25 cellular contexts compared by ENCODE assay signal in the genomic region with DNA sequence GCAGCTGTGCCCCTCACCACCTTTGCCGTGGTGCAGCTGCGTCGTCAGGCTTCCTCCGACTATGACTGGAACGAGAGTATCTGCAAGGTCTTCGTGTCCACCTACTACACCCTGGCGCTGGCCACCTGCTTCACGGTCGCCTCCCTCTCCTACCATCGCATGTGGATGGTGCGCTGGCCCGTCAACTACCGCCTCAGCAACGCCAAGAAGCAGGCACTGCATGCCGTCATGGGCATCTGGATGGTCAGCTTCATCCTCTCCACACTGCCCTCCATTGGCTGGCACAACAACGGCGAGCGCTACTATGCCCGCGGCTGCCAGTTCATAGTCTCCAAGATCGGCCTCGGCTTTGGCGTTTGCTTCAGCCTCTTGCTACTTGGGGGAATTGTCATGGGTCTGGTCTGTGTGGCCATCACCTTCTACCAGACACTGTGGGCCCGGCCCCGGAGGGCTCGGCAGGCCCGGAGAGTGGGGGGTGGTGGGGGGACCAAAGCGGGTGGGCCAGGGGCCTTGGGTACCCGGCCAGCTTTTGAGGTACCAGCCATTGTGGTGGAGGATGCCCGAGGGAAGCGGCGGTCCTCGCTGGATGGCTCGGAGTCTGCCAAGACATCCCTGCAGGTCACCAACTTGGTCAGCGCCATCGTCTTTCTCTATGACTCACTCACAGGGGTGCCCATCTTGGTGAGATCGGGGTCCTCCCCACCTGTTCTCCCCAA. TPM values are rescaled to one million over a fixed set of nuclear protein-coding genes. Genes with fewer than 3 reads are reported as not detected.
DNase-seq lines count a peak whose midpoint lies in the region; FAIRE-seq and TF ChIP-seq lines count a peak whose summit lies in the region.
"Had no signal": no experiment of that assay in that cellular context is flagged by ENCODE, and none has a peak within 500 bp of the region (broad histone marks: within the 10 kb centered on the region; RNA-seq: fewer than 3 reads in every experiment).

No MANE protein-coding gene starts in this region.

- no peak overlapping the region for H3K14ac ChIP-seq in H1 (ENCODE audit: insufficient read length)

- H3K9me3 Mint-ChIP-seq in neural crest cell (no peaks in the 10 kb centered on the region), chondrocyte (ENCODE audit: low read depth) (no peaks in the 10 kb centered on the region)
- H3K9me3 Mint-ChIP-seq in activated naive CD4-positive, alpha-beta T cell treated with anti-CD3 and anti-CD28 coated beads, Interleukin-2, amount 10 ng/mL, durations not matched to agents 7 days and 5 days, result no peaks in the 10 kb centered on the region
- H3K9me3 Mint-ChIP-seq: activated CD4-positive, alpha-beta memory T cell treated with anti-CD3 and anti-CD28 coated beads for 36 hours; activated naive CD4-positive, alpha-beta T cell treated with anti-CD3 and anti-CD28 coated beads, Interleukin-2, amount 50 U/mL, for 24 hours; dendritic cell treated with granulocyte-macrophage colony-stimulating factor and Interleukin-4, amounts not matched to agents 40 ng/mL and 50 ng/mL, for 4 days had no signal

- H3K4me3 Mint-ChIP-seq in neural crest cell, result peak overlapping the region; percentile 79
- H3K4me3 Mint-ChIP-seq in chondrocyte (ENCODE audit: unreplicated experiment), result no peak overlapping the region
- H3K4me3 Mint-ChIP-seq in activated naive CD4-positive, alpha-beta T cell treated with anti-CD3 and anti-CD28 coated beads, Interleukin-2, amount 10 ng/mL, durations not matched to agents 7 days and 5 days, result no peak overlapping the region
- H3K4me3 Mint-ChIP-seq: activated CD4-positive, alpha-beta memory T cell treated with anti-CD3 and anti-CD28 coated beads for 36 hours; activated naive CD4-positive, alpha-beta T cell treated with anti-CD3 and anti-CD28 coated beads, Interleukin-2, amount 50 U/mL, for 24 hours; dendritic cell treated with granulocyte-macrophage colony-stimulating factor and Interleukin-4, amounts not matched to agents 40 ng/mL and 50 ng/mL, for 4 days had no signal

- peaks cover 26% of the 10 kb centered on the region for H3K23me2 ChIP-seq in H1 (ENCODE audit: low read depth, low read length)

- H4K8ac ChIP-seq in H1 (ENCODE audit: extremely low read depth, insufficient read depth, low read length) (no peak overlapping the region), mesendoderm (ENCODE audit: low read depth, low read length) (no peak overlapping the region)

- H3K4me2 ChIP-seq in H1 (ENCODE audit: insufficient read depth in 1 of 2, low read depth in 2 of 2, low read length in 2 of 2), result peak overlapping the region in 1 of 2 experiments; percentile 51; a peak in 1 of 4 replicates
- no peak overlapping the region for H3K4me2 ChIP-seq in mesendoderm (ENCODE audit: low read length)

- H3K4me3 ChIP-seq in HUES6 (ENCODE audit: low read depth, low read length) (peak overlapping the region; percentile 61; the same call in 1 of the 2 replicates), H1 (ENCODE audit: extremely low read depth in 1 of 4, insufficient read depth in 2 of 4, low read depth in 3 of 4, low read length in 4 of 4) (no peak overlapping the region), mesendoderm (ENCODE audit: low read length) (no peak overlapping the region)
- H3K4me3 ChIP-seq: left lung, ovary, SJSA1, transverse colon had no signal

- H3K36me3 ChIP-seq in HUES6 (ENCODE audit: control insufficient read depth, insufficient read depth, low read length) (no peaks in the 10 kb centered on the region), H1 (ENCODE audit: control insufficient read depth in 2 of 4, insufficient read depth in 4 of 4, low read length in 3 of 4) (no peaks in the 10 kb centered on the region), mesendoderm (ENCODE audit: control insufficient read depth, insufficient read depth, low read length) (no peaks in the 10 kb centered on the region)
- H3K36me3 ChIP-seq: gastroesophageal sphincter, left lung, ovary, stomach, transverse colon had no signal

- no peak for FAIRE-seq in H1 (lab: Jason Lieb, UNC)
- FAIRE-seq: small intestine, TTC549 had no signal

- no peak overlapping the region for H4K5ac ChIP-seq in H1 (ENCODE audit: insufficient read length, low read depth, low read length)
- no peak overlapping the region for H4K5ac ChIP-seq in mesendoderm (ENCODE audit: low read length)

- peaks cover 0 to 4% of the 10 kb centered on the region in 2 experiments for H4K20me1 ChIP-seq in H1 (replicated peaks in 1 of 2; ENCODE audit: control insufficient read depth in 1 of 2, insufficient read depth in 2 of 2, low read length in 2 of 2)

- H3K27ac ChIP-seq in HUES6 (ENCODE audit: low read depth, low read length) (no peak overlapping the region), H1 (ENCODE audit: low read depth, low read length) (no peak overlapping the region), mesendoderm (ENCODE audit: low read depth, low read length) (no peak overlapping the region)
- H3K27ac ChIP-seq: HL-60, left lung, ovary, SJSA1, transverse colon had no signal

- no peak for TF ChIP-seq POLR2A in H1 (IDR thresholded peaks at IDR 0.05; ENCODE audit: control extremely low read depth in 1 of 2, low read depth in 2 of 2, low read length in 2 of 2)

- 92% methylated on average over 36 of the region's 37 CpGs; no CpG with 5 or more reads in 1 of the 2 experiments for WGBS in H1 (ENCODE audit: extremely low coverage in 1 of 2, insufficient coverage in 1 of 2, insufficient read length in 1 of 2, insufficient replicate concordance in 2 of 2, low coverage in 1 of 2, low lambda C conversion rate in 2 of 2, missing lambda C conversion rate in 1 of 2), 2 experiments
- no CpG with 5 or more reads among the region's 37 CpGs for WGBS in mesendoderm (ENCODE audit: extremely low coverage, insufficient coverage, low lambda C conversion rate)

- H3K4me1 ChIP-seq in HUES6 (ENCODE audit: control insufficient read depth, insufficient read depth, low read length) (peaks cover 60% of the 10 kb centered on the region), H1 (replicated peaks in 1 of 4; ENCODE audit: control insufficient read depth in 3 of 4, insufficient read depth in 4 of 4, low read length in 3 of 4) (peaks cover 8 to 52% (median 30%) of the 10 kb centered on the region in 4 experiments), mesendoderm (ENCODE audit: control insufficient read depth, low read depth, low read length) (peaks cover 9% of the 10 kb centered on the region)

- H3K27ac Mint-ChIP-seq in neural crest cell (ENCODE audit: unreplicated experiment) (no peak overlapping the region), chondrocyte (ENCODE audit: unreplicated experiment) (no peak overlapping the region)
- no peak overlapping the region for H3K27ac Mint-ChIP-seq in activated naive CD4-positive, alpha-beta T cell treated with anti-CD3 and anti-CD28 coated beads, Interleukin-2, amount 10 ng/mL, durations not matched to agents 7 days and 5 days
- H3K27ac Mint-ChIP-seq: activated CD4-positive, alpha-beta memory T cell treated with anti-CD3 and anti-CD28 coated beads for 36 hours; dendritic cell treated with granulocyte-macrophage colony-stimulating factor and Interleukin-4, amounts not matched to agents 40 ng/mL and 50 ng/mL, for 4 days had no signal

- peak in 1 of 3 experiments; percentile 6; a peak in 1 of 4 replicates for TF ChIP-seq CTCF in H1 (IDR thresholded peaks at IDR 0.05; ENCODE audit: control extremely low read depth in 1 of 3, insufficient read depth in 1 of 3, low read depth in 1 of 3, low read length in 3 of 3)
- TF ChIP-seq CTCF in neural crest cell (conservative IDR thresholded peaks at IDR 0.05), result no peak
- no peak for TF ChIP-seq CTCF in chondrocyte (IDR thresholded peaks at IDR 0.05)

- H3K79me1 ChIP-seq in H1 (ENCODE audit: low read depth, low read length) (no peaks in the 10 kb centered on the region; the same call in 1 of the 2 replicates), mesendoderm (ENCODE audit: low read length) (peaks cover 2% of the 10 kb centered on the region)

- no peak overlapping the region for H2BK120ac ChIP-seq in H1 (replicated peaks; ENCODE audit: low read depth, low read length)
- H2BK120ac ChIP-seq in mesendoderm (ENCODE audit: low read depth, low read length), result no peak overlapping the region

- H3K23ac ChIP-seq in H1 (ENCODE audit: insufficient read length) (no peak overlapping the region), mesendoderm (ENCODE audit: low read length) (no peak overlapping the region)

- DNase-seq in Ammon's horn (ENCODE audit: low spot score) (peak; percentile 25), H1 (ENCODE audit: low read depth in 1 of 2, low spot score in 2 of 2) (no peak), neural crest cell (ENCODE audit: low read depth, low spot score) (no peak), NCI-H187 (lab: John Stamatoyannopoulos, UW) (no peak), mesendoderm (no peak), chondrocyte (ENCODE audit: low spot score) (no peak)
- no peak for DNase-seq in activated naive CD4-positive, alpha-beta T cell treated with anti-CD3 and anti-CD28 coated beads, Interleukin-2, amount 10 ng/mL, durations not matched to agents 7 days and 5 days
- DNase-seq: activated CD4-positive, alpha-beta memory T cell treated with anti-CD3 and anti-CD28 coated beads for 36 hours; activated CD8-positive, alpha-beta memory T cell treated with anti-CD3 and anti-CD28 coated beads, Interleukin-2, amount 50 U/mL, for 48 hours; GF-D8; left lung; NCI-H1048; NCI-H1694 treated with DMSO at 0.1 percent for 48 hours; small intestine; stimulated activated CD4-positive, alpha-beta T cell treated with anti-CD3 and anti-CD28 coated beads, Interleukin-2, amount 100 ng/mL, for 24 hours; stomach; transverse colon had no signal

- H3K4me1 Mint-ChIP-seq in neural crest cell, result peaks cover 69% of the 10 kb centered on the region
- peaks cover 56% of the 10 kb centered on the region for H3K4me1 Mint-ChIP-seq in chondrocyte (ENCODE audit: low read depth)
- peaks cover 37% of the 10 kb centered on the region for H3K4me1 Mint-ChIP-seq in activated naive CD4-positive, alpha-beta T cell treated with anti-CD3 and anti-CD28 coated beads, Interleukin-2, amount 10 ng/mL, durations not matched to agents 7 days and 5 days

- H3K27me3 ChIP-seq in HUES6 (ENCODE audit: control insufficient read depth, insufficient read depth, low read length) (peaks cover 58% of the 10 kb centered on the region), H1 (replicated peaks in 1 of 4; ENCODE audit: control insufficient read depth in 3 of 4, extremely low read depth in 1 of 4, insufficient read depth in 3 of 4, low read length in 3 of 4) (peaks cover 0 to 12% (median 8%) of the 10 kb centered on the region in 4 experiments; a peak in 5 of 7 replicates), mesendoderm (ENCODE audit: insufficient read depth, low read length, poor library complexity) (peaks cover 2% of the 10 kb centered on the region)
- H3K27me3 ChIP-seq: ovary had no signal

- no peak overlapping the region for H4K91ac ChIP-seq in H1 (replicated peaks; ENCODE audit: insufficient read length, low read length)

- H3K56ac ChIP-seq in H1 (replicated peaks; ENCODE audit: insufficient read length, low read depth, low read length), result no peak overlapping the region
- H3K56ac ChIP-seq in mesendoderm (ENCODE audit: low read length), result no peak overlapping the region

- H3K4ac ChIP-seq in H1 (replicated peaks; ENCODE audit: insufficient read length, low read depth, low read length) (no peak overlapping the region), mesendoderm (ENCODE audit: low read depth, low read length) (no peak overlapping the region)

- H2AFZ ChIP-seq in H1 (ENCODE audit: low read length), result no peak overlapping the region

- H3K79me2 ChIP-seq in H1 (ENCODE audit: control insufficient read depth in 1 of 2, insufficient read depth in 2 of 2, low read length in 2 of 2), result peaks cover 0 to 5% of the 10 kb centered on the region in 2 experiments; a peak in 1 of 4 replicates
- H3K79me2 ChIP-seq in mesendoderm (ENCODE audit: control insufficient read depth, insufficient read depth, low read length), result peaks cover 4% of the 10 kb centered on the region

- H3K36me3 Mint-ChIP-seq in neural crest cell (ENCODE audit: low read depth) (peaks cover 5% of the 10 kb centered on the region), chondrocyte (ENCODE audit: low read depth) (no peaks in the 10 kb centered on the region)
- H3K36me3 Mint-ChIP-seq in activated naive CD4-positive, alpha-beta T cell treated with anti-CD3 and anti-CD28 coated beads, Interleukin-2, amount 10 ng/mL, durations not matched to agents 7 days and 5 days, result peaks cover 6% of the 10 kb centered on the region
- H3K36me3 Mint-ChIP-seq: activated naive CD4-positive, alpha-beta T cell treated with anti-CD3 and anti-CD28 coated beads, Interleukin-2, amount 50 U/mL, for 24 hours had no signal

- H3K9me3 ChIP-seq in HUES6 (ENCODE audit: control insufficient read depth, insufficient read depth, low read depth, low read length) (no peaks in the 10 kb centered on the region), H1 (ENCODE audit: insufficient read depth in 2 of 2, low read depth in 1 of 2, low read length in 1 of 2) (no peaks in the 10 kb centered on the region)
- H3K9me3 ChIP-seq: gastroesophageal sphincter, left lung, ovary, stomach, transverse colon had no signal

- POLR2A ChIA-PET in H1 (lab: Charles Lee; ENCODE audit: partially characterized antibody), result interaction anchor here (0.8 to 27.1 kb wide), 21 partner anchors 10 to 290 kb away, joined by 3 to 388 read pairs (median 4); partner anchors contain the start of genes C12orf57, CD4, CDCA3 and GAPDH

- H2BK5ac ChIP-seq in H1 (ENCODE audit: low read depth, low read length), result 0 out of 2 replicates have a peak overlapping the region, but pooled peaks have one; percentile 12
- H2BK5ac ChIP-seq in mesendoderm (ENCODE audit: low read length), result no peak overlapping the region

- TF ChIP-seq EP300 in H1 (IDR thresholded peaks at IDR 0.05; ENCODE audit: borderline replicate concordance in 1 of 2, low read depth in 2 of 2, low read length in 2 of 2), result no peak

- H2BK15ac ChIP-seq in H1 (ENCODE audit: low read length) (peak overlapping the region; percentile 98), mesendoderm (replicated peaks; ENCODE audit: low read depth) (no peak overlapping the region)

- peaks cover 9% of the 10 kb centered on the region for H3K27me3 Mint-ChIP-seq in neural crest cell (ENCODE audit: low read depth)
- H3K27me3 Mint-ChIP-seq in chondrocyte (ENCODE audit: low read depth), result no peaks in the 10 kb centered on the region
- peaks cover 85% of the 10 kb centered on the region for H3K27me3 Mint-ChIP-seq in activated naive CD4-positive, alpha-beta T cell treated with anti-CD3 and anti-CD28 coated beads, Interleukin-2, amount 10 ng/mL, durations not matched to agents 7 days and 5 days

- no peak overlapping the region for H3K18ac ChIP-seq in H1 (ENCODE audit: extremely low read depth, low read length)
- H3K18ac ChIP-seq in mesendoderm (ENCODE audit: low read length), result no peak overlapping the region

- no peak for TF ChIP-seq RAD21 in H1 (IDR thresholded peaks at IDR 0.05 in 1 of 2, conservative IDR thresholded peaks at IDR 0.05 in 1 of 2; ENCODE audit: low read depth in 2 of 2, low read length in 2 of 2)

- no peak overlapping the region for H3K9ac ChIP-seq in HUES6 (ENCODE audit: low read length)
- H3K9ac ChIP-seq in H1 (replicated peaks in 1 of 4; ENCODE audit: extremely low read depth in 1 of 4, low read depth in 3 of 4, low read length in 3 of 4), result no peak overlapping the region
- H3K9ac ChIP-seq in mesendoderm (ENCODE audit: low read length), result no peak overlapping the region

- CTCF ChIA-PET in H1 (lab: Charles Lee; ENCODE audit: partially characterized antibody), result interaction anchor here (0.9 to 23.7 kb wide), 27 partner anchors 8 to 290 kb away, joined by 3 to 532 read pairs (median 9); partner anchors contain the start of genes CD4, CDCA3, COPS7A and GAPDH
- CTCF ChIA-PET in activated naive CD4-positive, alpha-beta T cell treated with anti-CD3 and anti-CD28 coated beads, Interleukin-2, amount 10 ng/mL, durations not matched to agents 7 days and 5 days (lab: Charles Lee), result interaction anchor here (0.9 to 7.8 kb wide), 28 partner anchors 8 to 222 kb away, joined by 3 to 91 read pairs (median 4); partner anchors contain the start of genes CD4 and MLF2

- H2BK12ac ChIP-seq in H1 (ENCODE audit: low read depth, low read length), result peak overlapping the region; percentile 29; the same call in 1 of the 2 replicates

- H2AK5ac ChIP-seq in H1 (ENCODE audit: low read depth, low read length), result peak overlapping the region; percentile 77; the same call in 1 of the 2 replicates
- no peak overlapping the region for H2AK5ac ChIP-seq in mesendoderm (ENCODE audit: low read length)

- peak overlapping the region; percentile 87 for H2BK20ac ChIP-seq in H1 (ENCODE audit: low read length)

RNA-seq across cellular contexts. Expression of gene GPR162, which starts 2.6 kb away (rescaled TPM):
- 8.6 and 8.8 TPM in 2 replicates for total RNA-seq in H1 (2021; fragmentation: NEBNext Ultra II Directional; extraction: Animal tissue kit (Norgen Biotek cat#: 25700))
- 7.3 and 9.5 TPM in 2 replicates for polyA plus RNA-seq in H1 (2011; rRNA removed)
- polyA plus RNA-seq in H1 (2011; cell fraction: cytosol; rRNA removed), result 7.9 TPM
- polyA plus RNA-seq in H1 (2011; cell fraction: nucleus; rRNA removed), result 22.3 TPM
- 7.5 to 9.0 TPM (median 8.8 TPM) in 4 replicates for polyA plus RNA-seq in H1 (2012, experiment 1 of 2)
- polyA plus RNA-seq in H1 (2012, experiment 2 of 2), result 7.7 TPM
- polyA plus RNA-seq in H1 (2013, experiment 1 of 2), result 5.7 TPM
- polyA plus RNA-seq in H1 (2013, experiment 2 of 2), result 6.8 TPM
- 4.2 and 4.3 TPM in 2 replicates for polyA minus RNA-seq in H1 (2011; rRNA and poly(A)+ RNA removed)
- polyA minus RNA-seq in H1 (2011; cell fraction: cytosol; rRNA and poly(A)+ RNA removed), result 8.6 TPM
- polyA minus RNA-seq in H1 (2011; cell fraction: nucleus; rRNA and poly(A)+ RNA removed), result 6.1 TPM
- total RNA-seq in neural crest cell (16.4 and 17.4 TPM in 2 replicates), chondrocyte (3.2 to 4.6 TPM (median 4.2 TPM) in 3 replicates)
- 0.28 TPM for polyA plus RNA-seq in mesendoderm (2013, experiment 1 of 2)
- polyA plus RNA-seq in mesendoderm (2013, experiment 2 of 2), result 0.42 TPM

RNA-seq across cellular contexts. Expression of gene P3H3, which starts 4.0 kb away (rescaled TPM):
- 42.4 and 43.5 TPM in 2 replicates for total RNA-seq in H1 (2021; fragmentation: NEBNext Ultra II Directional; extraction: Animal tissue kit (Norgen Biotek cat#: 25700))
- polyA plus RNA-seq in H1 (2011; rRNA removed), result 22.9 and 40.9 TPM in 2 replicates
- 34.9 TPM for polyA plus RNA-seq in H1 (2011; cell fraction: cytosol; rRNA removed)
- 89.3 TPM for polyA plus RNA-seq in H1 (2011; cell fraction: nucleus; rRNA removed)
- polyA plus RNA-seq in H1 (2012, experiment 1 of 2), result 28.7 to 51.3 TPM (median 45.4 TPM) in 4 replicates
- polyA plus RNA-seq in H1 (2012, experiment 2 of 2), result 27.7 TPM
- polyA plus RNA-seq in H1 (2013, experiment 1 of 2), result 33.4 TPM
- 30.6 TPM for polyA plus RNA-seq in H1 (2013, experiment 2 of 2)
- polyA minus RNA-seq in H1 (2011; rRNA and poly(A)+ RNA removed), result 14.7 and 16.0 TPM in 2 replicates
- 21.8 TPM for polyA minus RNA-seq in H1 (2011; cell fraction: cytosol; rRNA and poly(A)+ RNA removed)
- 35.7 TPM for polyA minus RNA-seq in H1 (2011; cell fraction: nucleus; rRNA and poly(A)+ RNA removed)
- total RNA-seq in neural crest cell (47.4 and 52.7 TPM in 2 replicates), chondrocyte (109 to 116 TPM (median 114 TPM) in 3 replicates)
- polyA plus RNA-seq in mesendoderm (2013, experiment 1 of 2), result 5.7 TPM
- 5.9 TPM for polyA plus RNA-seq in mesendoderm (2013, experiment 2 of 2)

RNA-seq across cellular contexts. Expression of gene GNB3, which starts 16.5 kb away (rescaled TPM):
- 9.0 and 9.9 TPM in 2 replicates for total RNA-seq in H1 (2021; fragmentation: NEBNext Ultra II Directional; extraction: Animal tissue kit (Norgen Biotek cat#: 25700))
- polyA plus RNA-seq in H1 (2011; rRNA removed), result 9.9 and 13.9 TPM in 2 replicates
- 12.7 TPM for polyA plus RNA-seq in H1 (2011; cell fraction: cytosol; rRNA removed)
- polyA plus RNA-seq in H1 (2011; cell fraction: nucleus; rRNA removed), result 82.1 TPM
- 10.9 to 15.6 TPM (median 13.3 TPM) in 4 replicates for polyA plus RNA-seq in H1 (2012, experiment 1 of 2)
- 7.5 TPM for polyA plus RNA-seq in H1 (2012, experiment 2 of 2)
- 5.5 TPM for polyA plus RNA-seq in H1 (2013, experiment 1 of 2)
- 4.9 TPM for polyA plus RNA-seq in H1 (2013, experiment 2 of 2)
- 5.6 and 5.7 TPM in 2 replicates for polyA minus RNA-seq in H1 (2011; rRNA and poly(A)+ RNA removed)
- 6.0 TPM for polyA minus RNA-seq in H1 (2011; cell fraction: cytosol; rRNA and poly(A)+ RNA removed)
- polyA minus RNA-seq in H1 (2011; cell fraction: nucleus; rRNA and poly(A)+ RNA removed), result 17.2 TPM
- 21.2 and 22.2 TPM in 2 replicates for total RNA-seq in neural crest cell
- polyA plus RNA-seq in mesendoderm (2013, experiment 1 of 2), result 1.5 TPM
- polyA plus RNA-seq in mesendoderm (2013, experiment 2 of 2), result 2.0 TPM
- total RNA-seq in chondrocyte, result 10.2 to 11.5 TPM (median 10.9 TPM) in 3 replicates
- total RNA-seq: SJSA1 had no signal

RNA-seq across cellular contexts. Expression of gene CDCA3, which starts 26.8 kb away (rescaled TPM):
- 47.4 and 47.7 TPM in 2 replicates for total RNA-seq in H1 (2021; fragmentation: NEBNext Ultra II Directional; extraction: Animal tissue kit (Norgen Biotek cat#: 25700))
- 71.2 and 77.0 TPM in 2 replicates for polyA plus RNA-seq in H1 (2011; rRNA removed)
- polyA plus RNA-seq in H1 (2011; cell fraction: cytosol; rRNA removed), result 75.6 TPM
- polyA plus RNA-seq in H1 (2011; cell fraction: nucleus; rRNA removed), result 85.8 TPM
- 46.7 to 59.8 TPM (median 55.0 TPM) in 4 replicates for polyA plus RNA-seq in H1 (2012, experiment 1 of 2)
- polyA plus RNA-seq in H1 (2012, experiment 2 of 2), result 40.3 TPM
- polyA plus RNA-seq in H1 (2013, experiment 1 of 2), result 51.4 TPM
- polyA plus RNA-seq in H1 (2013, experiment 2 of 2), result 48.1 TPM
- 21.4 and 28.2 TPM in 2 replicates for polyA minus RNA-seq in H1 (2011; rRNA and poly(A)+ RNA removed)
- 27.6 TPM for polyA minus RNA-seq in H1 (2011; cell fraction: cytosol; rRNA and poly(A)+ RNA removed)
- 55.8 TPM for polyA minus RNA-seq in H1 (2011; cell fraction: nucleus; rRNA and poly(A)+ RNA removed)
- total RNA-seq in neural crest cell (67.9 and 71.7 TPM in 2 replicates), chondrocyte (4.1 to 7.5 TPM (median 5.6 TPM) in 3 replicates)
- polyA plus RNA-seq in mesendoderm (2013, experiment 1 of 2), result 80.7 TPM
- polyA plus RNA-seq in mesendoderm (2013, experiment 2 of 2), result 79.7 TPM

RNA-seq across cellular contexts. Expression of gene USP5, which starts 27.7 kb away (rescaled TPM):
- total RNA-seq in H1 (2021; fragmentation: NEBNext Ultra II Directional; extraction: Animal tissue kit (Norgen Biotek cat#: 25700)), result 148 and 159 TPM in 2 replicates
- polyA plus RNA-seq in H1 (2011; rRNA removed), result 66.5 and 83.9 TPM in 2 replicates
- polyA plus RNA-seq in H1 (2011; cell fraction: cytosol; rRNA removed), result 90.3 TPM
- 161 TPM for polyA plus RNA-seq in H1 (2011; cell fraction: nucleus; rRNA removed)
- 75.8 to 102 TPM (median 96.4 TPM) in 4 replicates for polyA plus RNA-seq in H1 (2012, experiment 1 of 2)
- polyA plus RNA-seq in H1 (2012, experiment 2 of 2), result 103 TPM
- polyA plus RNA-seq in H1 (2013, experiment 1 of 2), result 86.0 TPM
- 70.7 TPM for polyA plus RNA-seq in H1 (2013, experiment 2 of 2)
- 132 and 136 TPM in 2 replicates for polyA minus RNA-seq in H1 (2011; rRNA and poly(A)+ RNA removed)
- 57.0 TPM for polyA minus RNA-seq in H1 (2011; cell fraction: cytosol; rRNA and poly(A)+ RNA removed)
- polyA minus RNA-seq in H1 (2011; cell fraction: nucleus; rRNA and poly(A)+ RNA removed), result 43.7 TPM
- total RNA-seq in neural crest cell, result 172 and 173 TPM in 2 replicates
- polyA plus RNA-seq in mesendoderm (2013, experiment 1 of 2), result 86.8 TPM
- 87.0 TPM for polyA plus RNA-seq in mesendoderm (2013, experiment 2 of 2)
- 103 to 147 TPM (median 106 TPM) in 3 replicates for total RNA-seq in chondrocyte
